ENCODE assay signal across 24 cellular contexts in the genomic region with DNA sequence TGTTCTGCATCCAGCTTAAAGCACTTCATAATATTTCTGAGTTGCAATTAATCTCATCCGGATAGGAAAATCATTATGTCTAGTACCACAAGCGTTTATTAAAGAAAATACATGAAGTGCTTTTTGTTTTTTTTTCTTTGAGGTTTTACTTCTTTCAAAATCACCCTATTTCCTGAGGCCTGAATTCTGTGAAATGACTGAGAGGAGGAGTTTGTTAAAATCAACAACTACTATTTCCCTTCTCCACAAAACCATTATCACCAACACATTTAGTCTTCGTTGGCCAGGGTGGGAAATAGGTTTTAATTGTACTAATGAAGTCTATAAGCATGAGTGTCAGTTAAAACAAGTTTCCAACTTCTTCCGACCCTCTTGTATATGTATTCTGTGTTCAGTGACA. TPM values are rescaled to one million over a fixed set of nuclear protein-coding genes. Genes with fewer than 3 reads are reported as not detected.
DNase-seq lines count a peak whose midpoint lies in the region; ATAC-seq, FAIRE-seq and TF ChIP-seq lines count a peak whose summit lies in the region.
"Had no signal": no experiment of that assay in that cellular context is flagged by ENCODE, and none has a peak within 500 bp of the region (broad histone marks: within the 10 kb centered on the region; RNA-seq: fewer than 3 reads in every experiment).

No MANE protein-coding gene starts in this region.

- H3K27ac ChIP-seq in aorta (ENCODE audit: low read depth in 1 of 2, low read length in 2 of 2), result no peak overlapping the region
- H3K27ac ChIP-seq: A549, Peyer's patch had no signal

- peak; percentile 38 for FAIRE-seq in GM12891 (lab: Jason Lieb, UNC)
- FAIRE-seq: A549, GM19239, HTR-8/SVneo had no signal

- H3K4me3 Mint-ChIP-seq in activated CD8-positive, alpha-beta memory T cell treated with anti-CD3 and anti-CD28 coated beads, Interleukin-2, amount 10 ng/mL, durations not matched to agents 7 days and 5 days, result peak overlapping the region; percentile 42
- H3K4me3 Mint-ChIP-seq in T-helper 17 cell, result no peak overlapping the region
- H3K4me3 Mint-ChIP-seq in natural killer cell treated with Interleukin-12 subunit alpha and Interleukin-12 subunit beta and Interleukin-15 and Interleukin-18, amount 100 ng/mL, for 72 hours, result peak overlapping the region; percentile 72
- H3K4me3 Mint-ChIP-seq: B cell, CD14-positive monocyte had no signal

- no peaks in the 10 kb centered on the region for H3K9me3 Mint-ChIP-seq in activated CD8-positive, alpha-beta memory T cell treated with anti-CD3 and anti-CD28 coated beads, Interleukin-2, amount 10 ng/mL, durations not matched to agents 7 days and 5 days (ENCODE audit: low read depth)
- H3K9me3 Mint-ChIP-seq in natural killer cell treated with Interleukin-12 subunit alpha and Interleukin-12 subunit beta and Interleukin-15 and Interleukin-18, amount 100 ng/mL, for 72 hours, result no peaks in the 10 kb centered on the region

- no peak for TF ChIP-seq POLR2A in GM12891 (IDR thresholded peaks at IDR 0.05; ENCODE audit: low read depth, low read length)

- DNase-seq in activated CD8-positive, alpha-beta memory T cell treated with anti-CD3 and anti-CD28 coated beads, Interleukin-2, amount 10 ng/mL, durations not matched to agents 7 days and 5 days, result no peak
- no peak for DNase-seq in activated CD8-positive, alpha-beta memory T cell treated with anti-CD3 and anti-CD28 coated beads for 24 hours
- no peak for DNase-seq in GM12891 (ENCODE audit: insufficient read length, low spot score)
- no peak for DNase-seq in T-helper 17 cell
- no peak for DNase-seq in natural killer cell treated with Interleukin-12 subunit alpha and Interleukin-12 subunit beta and Interleukin-15 and Interleukin-18, amount 100 ng/mL, for 72 hours (ENCODE audit: low spot score)
- no peak for DNase-seq in NCI-H446 (lab: John Stamatoyannopoulos, UW)
- no peak for DNase-seq in aorta
- DNase-seq: EL, GF-D8, GOT3, KG1, NCI-H1092 treated with DMSO at 0.1 percent for 48 hours, NCI-H146, NCI-H2029 treated with DMSO at 0.1 percent for 48 hours, NCI-H2171, NCI-H345, NCI-H526, Peyer's patch had no signal

- peaks cover 0 to 4% of the 10 kb centered on the region in 2 donors for H3K36me3 ChIP-seq in aorta (ENCODE audit: control insufficient read depth in 1 of 2, insufficient read depth in 2 of 2, low read length in 1 of 2)

- H3K27me3 ChIP-seq in aorta (ENCODE audit: control insufficient read depth in 1 of 2, insufficient read depth in 2 of 2, low read length in 1 of 2), result no peaks in the 10 kb centered on the region
- H3K27me3 ChIP-seq: Peyer's patch had no signal

- intact Hi-C loops in aorta (cut with DNase I), result loop anchor here (10.0 kb wide), 2 partner anchors 149 to 449 kb away; partner anchors contain the start of gene BRD7 (in 1 of the 2)

- H3K4me1 Mint-ChIP-seq in activated CD8-positive, alpha-beta memory T cell treated with anti-CD3 and anti-CD28 coated beads, Interleukin-2, amount 10 ng/mL, durations not matched to agents 7 days and 5 days, result peaks cover 38% of the 10 kb centered on the region
- peaks cover 15% of the 10 kb centered on the region for H3K4me1 Mint-ChIP-seq in T-helper 17 cell
- peaks cover 23 to 25% of the 10 kb centered on the region in 2 donors for H3K4me1 Mint-ChIP-seq in natural killer cell treated with Interleukin-12 subunit alpha and Interleukin-12 subunit beta and Interleukin-15 and Interleukin-18, amount 100 ng/mL, for 72 hours (ENCODE audit: low read depth in 2 of 2)

- no peaks in the 10 kb centered on the region for H3K27me3 Mint-ChIP-seq in activated CD8-positive, alpha-beta memory T cell treated with anti-CD3 and anti-CD28 coated beads, Interleukin-2, amount 10 ng/mL, durations not matched to agents 7 days and 5 days
- H3K27me3 Mint-ChIP-seq in T-helper 17 cell, result no peaks in the 10 kb centered on the region
- H3K27me3 Mint-ChIP-seq in natural killer cell treated with Interleukin-12 subunit alpha and Interleukin-12 subunit beta and Interleukin-15 and Interleukin-18, amount 100 ng/mL, for 72 hours, result no peaks in the 10 kb centered on the region
- H3K27me3 Mint-ChIP-seq: B cell had no signal

- H3K4me3 ChIP-seq in aorta (ENCODE audit: low read length in 2 of 2), result no peak overlapping the region
- H3K4me3 ChIP-seq: A549, Peyer's patch had no signal

- H3K9me3 ChIP-seq in T-helper 17 cell (ENCODE audit: control insufficient read depth, low read length, poor library complexity, severe bottlenecking) (no peaks in the 10 kb centered on the region), aorta (ENCODE audit: control insufficient read depth, low read length) (no peaks in the 10 kb centered on the region)
- H3K9me3 ChIP-seq: A549, Peyer's patch had no signal

- CTCF ChIA-PET in activated CD8-positive, alpha-beta memory T cell treated with anti-CD3 and anti-CD28 coated beads, Interleukin-2, amount 10 ng/mL, durations not matched to agents 7 days and 5 days (lab: Charles Lee), result interaction anchor here (1.2 to 10.6 kb wide), 8 partner anchors 17 to 591 kb away, joined by 3 to 167 read pairs (median 66); partner anchors contain the start of genes CNEP1R1 and HEATR3

- peaks cover 30% of the 10 kb centered on the region for H3K36me3 Mint-ChIP-seq in activated CD8-positive, alpha-beta memory T cell treated with anti-CD3 and anti-CD28 coated beads, Interleukin-2, amount 10 ng/mL, durations not matched to agents 7 days and 5 days
- peaks cover 4% of the 10 kb centered on the region for H3K36me3 Mint-ChIP-seq in T-helper 17 cell (ENCODE audit: low read depth)
- H3K36me3 Mint-ChIP-seq in natural killer cell treated with Interleukin-12 subunit alpha and Interleukin-12 subunit beta and Interleukin-15 and Interleukin-18, amount 100 ng/mL, for 72 hours, result no peaks in the 10 kb centered on the region

- 86 to 87% methylated on average over 4 of the region's 4 CpGs for WGBS in aorta, 2 donors

- H3K27ac Mint-ChIP-seq in activated CD8-positive, alpha-beta memory T cell treated with anti-CD3 and anti-CD28 coated beads, Interleukin-2, amount 10 ng/mL, durations not matched to agents 7 days and 5 days, result peak overlapping the region; percentile 84
- peak overlapping the region; percentile 37 for H3K27ac Mint-ChIP-seq in T-helper 17 cell
- H3K27ac Mint-ChIP-seq in natural killer cell treated with Interleukin-12 subunit alpha and Interleukin-12 subunit beta and Interleukin-15 and Interleukin-18, amount 100 ng/mL, for 72 hours, result peak overlapping the region; percentile 85 to 97
- H3K27ac Mint-ChIP-seq: B cell had no signal

- ATAC-seq in activated CD8-positive, alpha-beta memory T cell treated with anti-CD3 and anti-CD28 coated beads, Interleukin-2, amount 10 ng/mL, durations not matched to agents 7 days and 5 days, result peak; percentile 20
- ATAC-seq in T-helper 17 cell (no peak), aorta (ENCODE audit: low FRiP score) (no peak)
- peak; percentile 36 to 55 for ATAC-seq in natural killer cell treated with Interleukin-12 subunit alpha and Interleukin-12 subunit beta and Interleukin-15 and Interleukin-18, amount 100 ng/mL, for 72 hours
- ATAC-seq: A549, HCT116 had no signal

- H3K4me1 ChIP-seq in aorta (ENCODE audit: control insufficient read depth in 1 of 2, insufficient read depth in 2 of 2, low read length in 2 of 2), result peaks cover 0 to 3% of the 10 kb centered on the region in 2 donors

TF ChIP-seq in GM12891, 5 proteins besides CTCF, POLR2A, EP300 and RAD21:
- no peak for TF ChIP-seq PAX5 (IDR thresholded peaks at IDR 0.05; ENCODE audit: insufficient read depth, low read length, severe bottlenecking)
- no peak for TF ChIP-seq POU2F2 (IDR thresholded peaks at IDR 0.05; ENCODE audit: low read depth, low read length)
- TF ChIP-seq SPI1 (IDR thresholded peaks at IDR 0.05; ENCODE audit: low read depth, low read length), result no peak
- TF ChIP-seq POLR2AphosphoS5 (IDR thresholded peaks at IDR 0.05; ENCODE audit: low read depth, low read length), result no peak
- TF ChIP-seq TAF1 (IDR thresholded peaks at IDR 0.05; ENCODE audit: low read depth, low read length), result no peak

RNA-seq across cellular contexts. Expression of gene ADCY7, which starts 50.7 kb away (rescaled TPM):
- 100 to 1,000 TPM; 131 to 232 TPM for total RNA-seq in activated CD8-positive, alpha-beta memory T cell treated with anti-CD3 and anti-CD28 coated beads, Interleukin-2, amount 10 ng/mL, durations not matched to agents 7 days and 5 days
- 23.7 TPM for polyA plus RNA-seq in GM12891 (2012; ENCODE audit: low read depth, missing spikeins)
- total RNA-seq in T-helper 17 cell, result 100 to 1,000 TPM; 187 to 203 TPM
- total RNA-seq in natural killer cell treated with Interleukin-12 subunit alpha and Interleukin-12 subunit beta and Interleukin-15 and Interleukin-18, amount 100 ng/mL, for 72 hours, result 100 to 1,000 TPM; 135 to 186 TPM
- 10 to 100 TPM; 32.7 to 75.8 TPM for total RNA-seq in aorta
- polyA plus RNA-seq in aorta, result 1 to 10 TPM; 4.0 to 7.8 TPM

Comparison
In these comparisons a context has a peak if more than half of its experiments do, and no peak if none do; other contexts are left out.
1. ATAC-seq: peak in activated CD8-positive, alpha-beta memory T cell treated with anti-CD3 and anti-CD28 coated beads, Interleukin-2, amount 10 ng/mL, durations not matched to agents 7 days and 5 days (single experiment) and natural killer cell treated with Interleukin-12 subunit alpha and Interleukin-12 subunit beta and Interleukin-15 and Interleukin-18, amount 100 ng/mL, for 72 hours (2 of 2); none in T-helper 17 cell (single experiment) and aorta (single experiment).
2. H3K27ac Mint-ChIP-seq: peak in every context shown above with its lines; median percentile 91 in natural killer cell treated with Interleukin-12 subunit alpha and Interleukin-12 subunit beta and Interleukin-15 and Interleukin-18, amount 100 ng/mL, for 72 hours; 84 in activated CD8-positive, alpha-beta memory T cell treated with anti-CD3 and anti-CD28 coated beads, Interleukin-2, amount 10 ng/mL, durations not matched to agents 7 days and 5 days; 37 in T-helper 17 cell.